In genomic region chr7:74214816-74215630, GRCh38 we compare ENCODE assay signal across 19 cellular contexts. TPM values are rescaled to one million over a fixed set of nuclear protein-coding genes. Genes with fewer than 3 reads are reported as not detected.
DNase-seq lines count a peak whose midpoint lies in the region; ATAC-seq and TF ChIP-seq lines count a peak whose summit lies in the region.
"Had no signal": no experiment of that assay in that cellular context is flagged by ENCODE, and none has a peak within 500 bp of the region (broad histone marks: within the 10 kb centered on the region; RNA-seq: fewer than 3 reads in every experiment).

No MANE protein-coding gene starts in this region.

- DNase-seq in Right ventricle myocardium inferior (ENCODE audit: missing footprints) (peak; percentile 63), right atrium auricular region (ENCODE audit: low spot score) (no peak), immature natural killer cell (no peak), SKM-1 (lab: John Stamatoyannopoulos, UW; ENCODE audit: unreplicated experiment) (no peak), pons (ENCODE audit: low spot score) (no peak), nucleus accumbens (lab: John Stamatoyannopoulos, UW) (no peak), PC-9 (no peak)
- DNase-seq: activated CD4-positive, alpha-beta T cell treated with anti-CD3 and anti-CD28 coated beads, Interleukin-2, amount 50 U/mL, for 48 hours; activated naive CD4-positive, alpha-beta T cell treated with anti-CD3 and anti-CD28 coated beads, Interleukin-2, amount 10 ng/mL, durations not matched to agents 7 days and 5 days; activated T-cell treated with anti-CD3 and anti-CD28 coated beads, Interleukin-2, amount 50 U/mL, for 1 hour; CD4-positive, alpha-beta memory T cell; foreskin fibroblast; MG63; stimulated activated naive CD4-positive, alpha-beta T cell had no signal

- no peak for TF ChIP-seq CTCF in right atrium auricular region (IDR thresholded peaks at IDR 0.05)
- no peak for TF ChIP-seq CTCF in Loucy (conservative IDR thresholded peaks at IDR 0.05; ENCODE audit: low read length)
- TF ChIP-seq CTCF in PC-9 (conservative IDR thresholded peaks at IDR 0.05), result no peak

- H3K4me3 Mint-ChIP-seq in immature natural killer cell, result peak overlapping the region in 2 of 5 donors; percentile 21 to 46
- H3K4me3 Mint-ChIP-seq: activated naive CD4-positive, alpha-beta T cell treated with anti-CD3 and anti-CD28 coated beads, Interleukin-2, amount 10 ng/mL, durations not matched to agents 7 days and 5 days; CD4-positive, alpha-beta memory T cell; central memory CD8-positive, alpha-beta T cell had no signal

- no TSS peak for BruUV-seq in PC-9 (replicated peaks; lab: Mats Ljungman, UMichigan)

- POLR2A ChIA-PET in PC-9 (lab: Charles Lee; ENCODE audit: unreplicated experiment), result interaction anchor here (0.7 kb wide), 1 partner anchor 21 kb away, joined by 24 read pairs; no protein-coding TSS in a partner anchor

- H3K79me2 ChIP-seq in Loucy (ENCODE audit: insufficient read depth, low read length) (peaks cover 61% of the 10 kb centered on the region), PC-9 (ENCODE audit: low read depth) (no peaks in the 10 kb centered on the region)

- peaks cover 5% of the 10 kb centered on the region; the same call in 1 of the 2 replicates for H3F3A ChIP-seq in Loucy (ENCODE audit: low read depth)
- H3F3A ChIP-seq in PC-9 (ENCODE audit: insufficient read depth, low read depth), result peaks cover 7% of the 10 kb centered on the region; the same call in 1 of the 2 replicates

- H3K9me2 ChIP-seq in Loucy (replicated peaks; ENCODE audit: low read depth, low read length) (no peaks in the 10 kb centered on the region), PC-9 (ENCODE audit: insufficient read depth) (no peaks in the 10 kb centered on the region)

- peaks cover 6% of the 10 kb centered on the region in 3 donors for H3K27me3 Mint-ChIP-seq in immature natural killer cell (ENCODE audit: low read depth in 3 of 3)
- H3K27me3 Mint-ChIP-seq: CD4-positive, alpha-beta memory T cell; central memory CD8-positive, alpha-beta T cell had no signal

- H2AFZ ChIP-seq in Loucy (ENCODE audit: low read length), result no peak overlapping the region
- no peak overlapping the region for H2AFZ ChIP-seq in PC-9

- H3K9ac ChIP-seq in Loucy (ENCODE audit: low read depth, low read length, poor library complexity, severe bottlenecking), result peak overlapping the region; percentile 84

- no peaks in the 10 kb centered on the region for H3K9me3 Mint-ChIP-seq in immature natural killer cell
- H3K9me3 Mint-ChIP-seq: activated naive CD4-positive, alpha-beta T cell treated with anti-CD3 and anti-CD28 coated beads, Interleukin-2, amount 10 ng/mL, durations not matched to agents 7 days and 5 days; CD4-positive, alpha-beta memory T cell; central memory CD8-positive, alpha-beta T cell had no signal

- peaks cover 4 to 9% (median 9%) of the 10 kb centered on the region in 3 donors for H3K36me3 Mint-ChIP-seq in immature natural killer cell
- H3K36me3 Mint-ChIP-seq: CD4-positive, alpha-beta memory T cell had no signal

- ATAC-seq in Right ventricle myocardium inferior, result no peak

- H3K4me3 ChIP-seq in right atrium auricular region (no peak overlapping the region), Loucy (ENCODE audit: low read length, poor library complexity, severe bottlenecking) (peak overlapping the region; percentile 51), PC-9 (no peak overlapping the region)
- H3K4me3 ChIP-seq: ascending aorta, MG63, thoracic aorta had no signal

- CTCF ChIA-PET in PC-9 (lab: Charles Lee), result no interaction called here

- intact Hi-C loops in Right ventricle myocardium inferior (cut with DNase I) (no loop called here), PC-9 (cut with micrococcal nuclease; ENCODE audit: unreplicated experiment) (no loop called here)

- no peaks in the 10 kb centered on the region for H3K27me3 ChIP-seq in right atrium auricular region
- no peaks in the 10 kb centered on the region for H3K27me3 ChIP-seq in Loucy (ENCODE audit: insufficient read depth, low read length, poor library complexity, severe bottlenecking)
- no peaks in the 10 kb centered on the region for H3K27me3 ChIP-seq in PC-9 (ENCODE audit: insufficient read depth, low read depth)
- H3K27me3 ChIP-seq: ascending aorta, MG63 had no signal

- H4K20me1 ChIP-seq in Loucy (ENCODE audit: insufficient read depth, low read length, poor library complexity, severe bottlenecking), result no peaks in the 10 kb centered on the region
- no peaks in the 10 kb centered on the region for H4K20me1 ChIP-seq in PC-9 (ENCODE audit: insufficient read depth)

- H3K9me3 ChIP-seq in right atrium auricular region (no peaks in the 10 kb centered on the region), Loucy (ENCODE audit: insufficient read depth, low read depth, low read length) (no peaks in the 10 kb centered on the region), PC-9 (ENCODE audit: insufficient read depth, low read depth) (no peaks in the 10 kb centered on the region)
- H3K9me3 ChIP-seq: ascending aorta, MG63, thoracic aorta had no signal

- H3K36me3 ChIP-seq in right atrium auricular region, result no peaks in the 10 kb centered on the region
- H3K36me3 ChIP-seq in Loucy (ENCODE audit: insufficient read depth, low read length), result no peaks in the 10 kb centered on the region
- no peaks in the 10 kb centered on the region for H3K36me3 ChIP-seq in PC-9 (ENCODE audit: low read depth)
- H3K36me3 ChIP-seq: ascending aorta, MG63, thoracic aorta had no signal

- H3K27ac ChIP-seq in right atrium auricular region, result no peak overlapping the region
- H3K27ac ChIP-seq in PC-9, result no peak overlapping the region
- H3K27ac ChIP-seq: ascending aorta, thoracic aorta, VCaP had no signal

- H3K27ac Mint-ChIP-seq in immature natural killer cell, result peak overlapping the region; percentile 60 to 94 (median 82)
- H3K27ac Mint-ChIP-seq: activated naive CD4-positive, alpha-beta T cell treated with anti-CD3 and anti-CD28 coated beads, Interleukin-2, amount 10 ng/mL, durations not matched to agents 7 days and 5 days; CD4-positive, alpha-beta memory T cell had no signal

- H3K4me2 ChIP-seq in Loucy (ENCODE audit: low read depth, low read length, poor library complexity, severe bottlenecking), result peak overlapping the region; percentile 71
- H3K4me2 ChIP-seq in PC-9, result no peak overlapping the region

- H3K4me1 ChIP-seq in right atrium auricular region (no peaks in the 10 kb centered on the region), Loucy (ENCODE audit: insufficient read depth, low read length, poor library complexity, severe bottlenecking) (peaks cover 52% of the 10 kb centered on the region), PC-9 (replicated peaks; ENCODE audit: insufficient read depth) (peaks cover 5% of the 10 kb centered on the region)

- H3K4me1 Mint-ChIP-seq in immature natural killer cell, result peaks cover 40 to 56% of the 10 kb centered on the region in 2 donors

RNA-seq across cellular contexts. Expression of gene LAT2, which starts 5.2 kb away (rescaled TPM):
- 3.4 TPM for total RNA-seq in Right ventricle myocardium inferior
- total RNA-seq in right atrium auricular region, result 1 to 10 TPM; 1.4 to 6.1 TPM
- polyA plus RNA-seq in immature natural killer cell, result 100 to 1,000 TPM; 231 to 266 (median 256) TPM
- 1.8 and 3.5 TPM in 2 replicates for total RNA-seq in PC-9 (2021)

RNA-seq across cellular contexts. Expression of gene RFC2, which starts 39.2 kb away (rescaled TPM):
- total RNA-seq in Right ventricle myocardium inferior (12.4 TPM), right atrium auricular region (1 to 10 TPM; 6.0 to 8.5 TPM), PC-9 (2021) (65.5 and 75.7 TPM in 2 replicates)
- 10 to 100 TPM; 48.1 to 79.5 (median 63.0) TPM for polyA plus RNA-seq in immature natural killer cell

RNA-seq across cellular contexts. Expression of gene EIF4H, which starts 40.9 kb away (rescaled TPM):
- 172 TPM for total RNA-seq in Right ventricle myocardium inferior
- total RNA-seq in right atrium auricular region, result 100 to 1,000 TPM; 175 to 203 TPM
- 100 to 1,000 TPM; 177 to 278 (median 246) TPM for polyA plus RNA-seq in immature natural killer cell
- 315 and 459 TPM in 2 replicates for total RNA-seq in PC-9 (2021)
